ENCODE assay signal across 12 cellular contexts in the genomic region with DNA sequence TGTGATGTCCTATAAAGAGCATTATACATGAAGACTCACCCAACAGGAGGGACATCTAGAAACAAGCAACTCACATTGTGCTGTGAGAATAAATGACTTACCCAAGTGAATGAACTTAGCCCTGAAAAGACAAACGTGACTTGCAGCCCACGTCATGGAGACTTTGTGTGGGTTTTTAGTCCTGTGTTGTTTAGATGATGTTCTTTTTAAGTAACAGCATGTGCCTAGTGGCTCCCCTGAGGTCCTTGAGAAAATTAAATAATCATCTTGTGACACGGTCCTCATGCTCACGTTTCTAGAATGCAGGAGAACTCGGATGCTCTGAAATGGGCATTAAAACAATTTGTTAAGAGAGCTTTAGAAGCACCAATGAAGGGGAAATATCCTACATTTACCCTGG.
DNase-seq lines count a peak whose midpoint lies in the region; ATAC-seq and TF ChIP-seq lines count a peak whose summit lies in the region.
"Had no signal": no experiment of that assay in that cellular context is flagged by ENCODE, and none has a peak within 500 bp of the region (broad histone marks: within the 10 kb centered on the region; RNA-seq: fewer than 3 reads in every experiment).

No MANE protein-coding gene starts in this region.

- H3K18ac ChIP-seq in neuronal stem cell (ENCODE audit: low read length), result no peak overlapping the region

- H2AFZ ChIP-seq in SK-N-SH (ENCODE audit: low read depth) (no peak overlapping the region), neuronal stem cell (ENCODE audit: low read length) (no peak overlapping the region)

- no peaks in the 10 kb centered on the region for H3K27me3 ChIP-seq in SK-N-SH (ENCODE audit: insufficient read depth)
- no peaks in the 10 kb centered on the region for H3K27me3 ChIP-seq in neuronal stem cell (ENCODE audit: control insufficient read depth in 3 of 3, insufficient read depth in 3 of 3, low read depth in 1 of 3, low read length in 3 of 3)
- H3K27me3 ChIP-seq in upper lobe of right lung, result no peaks in the 10 kb centered on the region
- H3K27me3 ChIP-seq in CD4-positive, alpha-beta memory T cell (ENCODE audit: insufficient read depth, low read length), result peaks cover 10% of the 10 kb centered on the region

- H3K79me2 ChIP-seq in SK-N-SH (ENCODE audit: insufficient read depth), result peaks cover 82% of the 10 kb centered on the region

- H2AK5ac ChIP-seq in neuronal stem cell (ENCODE audit: low read depth, low read length), result no peak overlapping the region

- POLR2A ChIA-PET in SK-N-SH (lab: Yijun Ruan, JAX), result no interaction called here
- POLR2A ChIA-PET in CD4-positive, alpha-beta memory T cell (lab: Charles Lee; ENCODE audit: partially characterized antibody), result no interaction called here

- H3K27ac Mint-ChIP-seq in CD4-positive, alpha-beta memory T cell, result no peak overlapping the region
- peak overlapping the region in 1 of 2 donors; percentile 18 for H3K27ac Mint-ChIP-seq in stimulated activated naive CD8-positive, alpha-beta T cell treated with anti-CD3 and anti-CD28 coated beads, Interleukin-15, amount 100 ng/mL, for 72 hours
- H3K27ac Mint-ChIP-seq: activated T-cell treated with anti-CD3 and anti-CD28 coated beads, Interleukin-2, amount 50 U/mL, for 72 hours had no signal

- no peak overlapping the region for H2BK15ac ChIP-seq in neuronal stem cell (ENCODE audit: low read length)

- H3K4me2 ChIP-seq in SK-N-SH, result peak overlapping the region; percentile 88
- no peak overlapping the region for H3K4me2 ChIP-seq in neuronal stem cell (ENCODE audit: insufficient read depth, low read length, poor library complexity, severe bottlenecking)

- no peak overlapping the region for H4K8ac ChIP-seq in neuronal stem cell (ENCODE audit: low read depth, low read length)

- H3K23ac ChIP-seq in neuronal stem cell (ENCODE audit: low read depth, low read length, poor library complexity), result no peak overlapping the region

- peaks cover 0 to 13% of the 10 kb centered on the region in 2 experiments; a peak in 1 of 4 replicates for H3K4me1 ChIP-seq in SK-N-SH (ENCODE audit: control insufficient read depth in 1 of 2, insufficient read depth in 2 of 2, low read depth in 1 of 2, low read length in 1 of 2)
- H3K4me1 ChIP-seq in neuronal stem cell (ENCODE audit: control insufficient read depth in 2 of 2, insufficient read depth in 1 of 2, low read depth in 1 of 2, low read length in 2 of 2), result peaks cover 20 to 24% of the 10 kb centered on the region in 2 donors
- H3K4me1 ChIP-seq in upper lobe of right lung, result peaks cover 8% of the 10 kb centered on the region
- no peaks in the 10 kb centered on the region for H3K4me1 ChIP-seq in CD4-positive, alpha-beta memory T cell (ENCODE audit: insufficient read depth, low read length)

- no peak for DNase-seq in SK-N-SH
- peak; percentile 55 for DNase-seq in fibroblast of pulmonary artery (ENCODE audit: low read depth)
- DNase-seq in neuronal stem cell (ENCODE audit: low spot score), result no peak
- DNase-seq in upper lobe of right lung, result no peak
- DNase-seq in CD4-positive, alpha-beta memory T cell, result no peak
- no peak for DNase-seq in stimulated activated naive CD8-positive, alpha-beta T cell treated with anti-CD3 and anti-CD28 coated beads, Interleukin-15, amount 100 ng/mL, for 72 hours
- DNase-seq: 8988T; activated T-cell treated with anti-CD3 and anti-CD28 coated beads, Interleukin-2, amount 50 U/mL, for 72 hours; effector CD8-positive, alpha-beta T cell; stimulated activated naive CD8-positive, alpha-beta T cell treated with anti-CD3 and anti-CD28 coated beads, Interleukin-15, Interleukin-2, amounts not matched to agents 100 U/mL and 50 U/mL, for 24 hours had no signal

- H3K4me3 ChIP-seq in SK-N-SH (ENCODE audit: low read depth in 2 of 2, low read length in 1 of 2) (peak overlapping the region; percentile 50 to 69; a peak in 3 of 4 replicates), fibroblast of pulmonary artery (replicated peaks; ENCODE audit: low read depth, low read length) (no peak overlapping the region), neuronal stem cell (ENCODE audit: low read length in 2 of 2) (no peak overlapping the region), upper lobe of right lung (peak overlapping the region; percentile 48)
- no peak overlapping the region for H3K4me3 ChIP-seq in CD4-positive, alpha-beta memory T cell (ENCODE audit: low read length in 2 of 2)

- no peak overlapping the region for H3K4ac ChIP-seq in neuronal stem cell (ENCODE audit: low read length)

- no peak for TF ChIP-seq EP300 in SK-N-SH (IDR thresholded peaks at IDR 0.05; ENCODE audit: borderline replicate concordance in 1 of 2, low read depth in 1 of 2, low read length in 1 of 2)

- peak overlapping the region; percentile 90 for H3K9ac ChIP-seq in SK-N-SH
- H3K9ac ChIP-seq in neuronal stem cell (ENCODE audit: low read depth, low read length, poor library complexity), result no peak overlapping the region

- H3K36me3 ChIP-seq in SK-N-SH (replicated peaks in 1 of 2; ENCODE audit: control insufficient read depth in 1 of 2, insufficient read depth in 2 of 2, low read length in 1 of 2), result peaks cover 0 to 6% of the 10 kb centered on the region in 2 experiments
- no peaks in the 10 kb centered on the region for H3K36me3 ChIP-seq in neuronal stem cell (replicated peaks in 1 of 2; ENCODE audit: control insufficient read depth in 2 of 2, insufficient read depth in 2 of 2, low read length in 2 of 2)
- no peaks in the 10 kb centered on the region for H3K36me3 ChIP-seq in upper lobe of right lung
- H3K36me3 ChIP-seq in CD4-positive, alpha-beta memory T cell (ENCODE audit: insufficient read depth, low read length), result no peaks in the 10 kb centered on the region

- no peaks in the 10 kb centered on the region for H3K79me1 ChIP-seq in neuronal stem cell (ENCODE audit: low read depth, low read length)

- H2BK120ac ChIP-seq in neuronal stem cell (ENCODE audit: low read depth, low read length), result no peak overlapping the region

- H3F3A ChIP-seq in SK-N-SH (replicated peaks; ENCODE audit: insufficient read depth), result peaks cover 38% of the 10 kb centered on the region

- no peaks in the 10 kb centered on the region for H4K20me1 ChIP-seq in SK-N-SH (ENCODE audit: insufficient read depth)

- WGBS in SK-N-SH (ENCODE audit: low lambda C conversion rate), result 35% methylated on average over 5 of the region's 5 CpGs
- WGBS in neuronal stem cell (ENCODE audit: extremely low coverage in 2 of 2, insufficient read length in 2 of 2, insufficient replicate concordance in 1 of 2), 2 donors, result no CpG with 5 or more reads among the region's 5 CpGs

- H2BK5ac ChIP-seq in neuronal stem cell (ENCODE audit: low read length), result no peak overlapping the region

- ATAC-seq in SK-N-SH treated with all-trans-retinoic acid at 6 μM for 48 hours, result no peak
- ATAC-seq in upper lobe of right lung, result no peak
- no peak for ATAC-seq in stimulated activated naive CD8-positive, alpha-beta T cell treated with anti-CD3 and anti-CD28 coated beads, Interleukin-15, amount 100 ng/mL, for 72 hours
- ATAC-seq in GM19395 (IDR thresholded peaks at IDR 0.05; ENCODE audit: unreplicated experiment), result no peak
- ATAC-seq: activated T-cell treated with anti-CD3 and anti-CD28 coated beads, Interleukin-2, amount 50 U/mL, for 72 hours; stimulated activated naive CD8-positive, alpha-beta T cell treated with anti-CD3 and anti-CD28 coated beads, Interleukin-15, Interleukin-2, amounts not matched to agents 100 U/mL and 50 U/mL, for 24 hours had no signal

- CTCF ChIA-PET in SK-N-SH (lab: Yijun Ruan, JAX), result no interaction called here
- CTCF ChIA-PET in CD4-positive, alpha-beta memory T cell (lab: Charles Lee; ENCODE audit: partially characterized antibody), result no interaction called here

- H3K4me1 Mint-ChIP-seq in CD4-positive, alpha-beta memory T cell, result peaks cover 0 to 3% (median 0%) of the 10 kb centered on the region in 4 donors
- no peaks in the 10 kb centered on the region for H3K4me1 Mint-ChIP-seq in stimulated activated naive CD8-positive, alpha-beta T cell treated with anti-CD3 and anti-CD28 coated beads, Interleukin-15, amount 100 ng/mL, for 72 hours

- intact Hi-C loops in upper lobe of right lung (cut with DNase I), result no loop called here
- intact Hi-C loops in CD4-positive, alpha-beta memory T cell (cut with micrococcal nuclease), result no loop called here

- H3K4me3 Mint-ChIP-seq in CD4-positive, alpha-beta memory T cell, result no peak overlapping the region
- no peak overlapping the region for H3K4me3 Mint-ChIP-seq in stimulated activated naive CD8-positive, alpha-beta T cell treated with anti-CD3 and anti-CD28 coated beads, Interleukin-15, amount 100 ng/mL, for 72 hours
- H3K4me3 Mint-ChIP-seq: activated T-cell treated with anti-CD3 and anti-CD28 coated beads, Interleukin-2, amount 50 U/mL, for 72 hours had no signal

- TF ChIP-seq CTCF in SK-N-SH (IDR thresholded peaks at IDR 0.05) (no peak), fibroblast of pulmonary artery (IDR thresholded peaks at IDR 0.05; ENCODE audit: low read length, missing control alignments) (no peak), upper lobe of right lung (IDR thresholded peaks at IDR 0.05) (no peak)

- H3K36me3 Mint-ChIP-seq in CD4-positive, alpha-beta memory T cell, result no peaks in the 10 kb centered on the region

- H3K9me3 ChIP-seq in SK-N-SH (no peaks in the 10 kb centered on the region), neuronal stem cell (replicated peaks in 1 of 2; ENCODE audit: control insufficient read depth in 2 of 2, insufficient read depth in 1 of 2, low read depth in 1 of 2, low read length in 2 of 2) (no peaks in the 10 kb centered on the region), upper lobe of right lung (no peaks in the 10 kb centered on the region)
- no peaks in the 10 kb centered on the region for H3K9me3 ChIP-seq in CD4-positive, alpha-beta memory T cell (ENCODE audit: control insufficient read depth in 1 of 2, low read length in 2 of 2)

- no peaks in the 10 kb centered on the region for H3K9me3 Mint-ChIP-seq in CD4-positive, alpha-beta memory T cell
- no peaks in the 10 kb centered on the region for H3K9me3 Mint-ChIP-seq in stimulated activated naive CD8-positive, alpha-beta T cell treated with anti-CD3 and anti-CD28 coated beads, Interleukin-15, amount 100 ng/mL, for 72 hours
- H3K9me3 Mint-ChIP-seq: activated T-cell treated with anti-CD3 and anti-CD28 coated beads, Interleukin-2, amount 50 U/mL, for 72 hours had no signal

- no peaks in the 10 kb centered on the region for H3K9me2 ChIP-seq in SK-N-SH

- TF ChIP-seq RAD21 in SK-N-SH (IDR thresholded peaks at IDR 0.05; ENCODE audit: low read length), result no peak

- no peak overlapping the region for H2BK12ac ChIP-seq in neuronal stem cell (ENCODE audit: low read length)

- H3K27ac ChIP-seq in SK-N-SH (ENCODE audit: low read depth in 2 of 2, low read length in 1 of 2) (peak overlapping the region; percentile 80 to 98; a peak in 3 of 4 replicates), neuronal stem cell (replicated peaks; ENCODE audit: low read length) (peak overlapping the region; percentile 12), upper lobe of right lung (peak overlapping the region; percentile 82)
- H3K27ac ChIP-seq in CD4-positive, alpha-beta memory T cell (ENCODE audit: low read depth, low read length), result no peak overlapping the region

- peaks cover 16 to 26% of the 10 kb centered on the region in 2 donors for H3K27me3 Mint-ChIP-seq in CD4-positive, alpha-beta memory T cell
- peaks cover 58% of the 10 kb centered on the region for H3K27me3 Mint-ChIP-seq in stimulated activated naive CD8-positive, alpha-beta T cell treated with anti-CD3 and anti-CD28 coated beads, Interleukin-15, amount 100 ng/mL, for 72 hours

- H3K14ac ChIP-seq in neuronal stem cell (ENCODE audit: low read length), result no peak overlapping the region

- H4K91ac ChIP-seq in neuronal stem cell (ENCODE audit: low read depth, low read length, poor library complexity), result no peak overlapping the region

Comparison
In these comparisons a context has a peak if more than half of its experiments do, and no peak if none do; other contexts are left out.
1. H3K4me3 ChIP-seq: peak in SK-N-SH (2 of 2) and upper lobe of right lung (single experiment); none in fibroblast of pulmonary artery (single experiment), neuronal stem cell (0 of 2) and CD4-positive, alpha-beta memory T cell (0 of 2).